In the genomic region with DNA sequence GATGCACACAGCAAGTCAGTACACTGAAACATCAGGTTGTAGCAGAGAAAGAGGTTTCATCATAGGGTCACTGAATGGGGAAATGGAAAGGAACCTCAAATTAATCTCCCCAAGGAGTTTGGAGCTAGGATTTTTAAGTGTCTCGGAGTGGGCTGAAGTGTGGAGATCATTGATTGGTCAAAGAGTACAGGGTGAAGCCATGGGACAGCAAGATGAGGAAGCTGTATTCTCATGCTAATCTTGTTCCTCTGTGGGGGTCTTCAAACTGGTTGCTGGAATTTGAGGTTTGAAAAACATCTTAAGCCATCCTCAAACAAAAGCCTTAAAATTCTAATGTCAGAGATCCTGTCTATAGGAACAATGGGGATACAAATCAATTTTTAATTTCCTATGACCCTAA, we compare ENCODE assay signal across 1 cellular context.
TF ChIP-seq lines count a peak whose summit lies in the region.

No MANE protein-coding gene starts in this region.

TF ChIP-seq in GM23338, 12 proteins besides CTCF, POLR2A, EP300 and RAD21 (continued from another document):
- TF ChIP-seq STAT1 (IDR thresholded peaks at IDR 0.05; ENCODE audit: unreplicated experiment) = no peak
- TF ChIP-seq ZNF331 (CRISPR knock-in tag; IDR thresholded peaks at IDR 0.05; ENCODE audit: low read depth) = no peak
- TF ChIP-seq JUNB (IDR thresholded peaks at IDR 0.05; ENCODE audit: unreplicated experiment) = no peak
- TF ChIP-seq, protein P1, sequence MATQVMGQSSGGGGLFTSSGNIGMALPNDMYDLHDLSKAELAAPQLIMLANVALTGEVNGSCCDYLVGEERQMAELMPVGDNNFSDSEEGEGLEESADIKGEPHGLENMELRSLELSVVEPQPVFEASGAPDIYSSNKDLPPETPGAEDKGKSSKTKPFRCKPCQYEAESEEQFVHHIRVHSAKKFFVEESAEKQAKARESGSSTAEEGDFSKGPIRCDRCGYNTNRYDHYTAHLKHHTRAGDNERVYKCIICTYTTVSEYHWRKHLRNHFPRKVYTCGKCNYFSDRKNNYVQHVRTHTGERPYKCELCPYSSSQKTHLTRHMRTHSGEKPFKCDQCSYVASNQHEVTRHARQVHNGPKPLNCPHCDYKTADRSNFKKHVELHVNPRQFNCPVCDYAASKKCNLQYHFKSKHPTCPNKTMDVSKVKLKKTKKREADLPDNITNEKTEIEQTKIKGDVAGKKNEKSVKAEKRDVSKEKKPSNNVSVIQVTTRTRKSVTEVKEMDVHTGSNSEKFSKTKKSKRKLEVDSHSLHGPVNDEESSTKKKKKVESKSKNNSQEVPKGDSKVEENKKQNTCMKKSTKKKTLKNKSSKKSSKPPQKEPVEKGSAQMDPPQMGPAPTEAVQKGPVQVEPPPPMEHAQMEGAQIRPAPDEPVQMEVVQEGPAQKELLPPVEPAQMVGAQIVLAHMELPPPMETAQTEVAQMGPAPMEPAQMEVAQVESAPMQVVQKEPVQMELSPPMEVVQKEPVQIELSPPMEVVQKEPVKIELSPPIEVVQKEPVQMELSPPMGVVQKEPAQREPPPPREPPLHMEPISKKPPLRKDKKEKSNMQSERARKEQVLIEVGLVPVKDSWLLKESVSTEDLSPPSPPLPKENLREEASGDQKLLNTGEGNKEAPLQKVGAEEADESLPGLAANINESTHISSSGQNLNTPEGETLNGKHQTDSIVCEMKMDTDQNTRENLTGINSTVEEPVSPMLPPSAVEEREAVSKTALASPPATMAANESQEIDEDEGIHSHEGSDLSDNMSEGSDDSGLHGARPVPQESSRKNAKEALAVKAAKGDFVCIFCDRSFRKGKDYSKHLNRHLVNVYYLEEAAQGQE (IDR thresholded peaks at IDR 0.05; ENCODE audit: unreplicated experiment) = no peak
- TF ChIP-seq CREB1 (CRISPR knock-in tag; IDR thresholded peaks at IDR 0.05; ENCODE audit: low read depth) = no peak
- TF ChIP-seq ZNF114 (CRISPR knock-in tag; IDR thresholded peaks at IDR 0.05) = no peak
